ENCODE assay signal across 2 cellular contexts in genomic region chr10:93752761-93753160, GRCh38.
TF ChIP-seq lines count a peak whose summit lies in the region.

No MANE protein-coding gene starts in this region.

TF ChIP-seq in IMR-90, 13 proteins besides CTCF, POLR2A, EP300 and RAD21:
- TF ChIP-seq CHD1 (IDR thresholded peaks at IDR 0.05; ENCODE audit: low read depth, low read length) (no peak), MAZ (IDR thresholded peaks at IDR 0.05; ENCODE audit: borderline replicate concordance, low read depth, low read length) (no peak), ELK1 (IDR thresholded peaks at IDR 0.05; ENCODE audit: borderline replicate concordance, low read depth, low read length) (no peak), FOS (IDR thresholded peaks at IDR 0.05; ENCODE audit: low read depth, low read length) (no peak), RCOR1 (IDR thresholded peaks at IDR 0.05; ENCODE audit: insufficient replicate concordance, low read length) (no peak), MAFK (IDR thresholded peaks at IDR 0.05; ENCODE audit: low read depth, low read length) (no peak), BHLHE40 (IDR thresholded peaks at IDR 0.05; ENCODE audit: low read depth, low read length) (no peak)

TF ChIP-seq in SK-N-SH, 30 proteins besides CTCF, POLR2A, EP300 and RAD21:
- TF ChIP-seq FOSL2 (IDR thresholded peaks at IDR 0.05; ENCODE audit: borderline replicate concordance, low read depth) (no peak), TCF12 (IDR thresholded peaks at IDR 0.05) (no peak), RXRA (IDR thresholded peaks at IDR 0.05; ENCODE audit: borderline replicate concordance, low read depth) (no peak), JUND (IDR thresholded peaks at IDR 0.05) (no peak), NFIC (IDR thresholded peaks at IDR 0.05; ENCODE audit: borderline replicate concordance) (no peak), FOXJ3 (CRISPR knock-in tag; IDR thresholded peaks at IDR 0.05) (no peak)
TF ChIP-seq in SK-N-SH: peak in this region for 0.
